Comparison of ENCODE assay signal across 8 cellular contexts in the genomic region with DNA sequence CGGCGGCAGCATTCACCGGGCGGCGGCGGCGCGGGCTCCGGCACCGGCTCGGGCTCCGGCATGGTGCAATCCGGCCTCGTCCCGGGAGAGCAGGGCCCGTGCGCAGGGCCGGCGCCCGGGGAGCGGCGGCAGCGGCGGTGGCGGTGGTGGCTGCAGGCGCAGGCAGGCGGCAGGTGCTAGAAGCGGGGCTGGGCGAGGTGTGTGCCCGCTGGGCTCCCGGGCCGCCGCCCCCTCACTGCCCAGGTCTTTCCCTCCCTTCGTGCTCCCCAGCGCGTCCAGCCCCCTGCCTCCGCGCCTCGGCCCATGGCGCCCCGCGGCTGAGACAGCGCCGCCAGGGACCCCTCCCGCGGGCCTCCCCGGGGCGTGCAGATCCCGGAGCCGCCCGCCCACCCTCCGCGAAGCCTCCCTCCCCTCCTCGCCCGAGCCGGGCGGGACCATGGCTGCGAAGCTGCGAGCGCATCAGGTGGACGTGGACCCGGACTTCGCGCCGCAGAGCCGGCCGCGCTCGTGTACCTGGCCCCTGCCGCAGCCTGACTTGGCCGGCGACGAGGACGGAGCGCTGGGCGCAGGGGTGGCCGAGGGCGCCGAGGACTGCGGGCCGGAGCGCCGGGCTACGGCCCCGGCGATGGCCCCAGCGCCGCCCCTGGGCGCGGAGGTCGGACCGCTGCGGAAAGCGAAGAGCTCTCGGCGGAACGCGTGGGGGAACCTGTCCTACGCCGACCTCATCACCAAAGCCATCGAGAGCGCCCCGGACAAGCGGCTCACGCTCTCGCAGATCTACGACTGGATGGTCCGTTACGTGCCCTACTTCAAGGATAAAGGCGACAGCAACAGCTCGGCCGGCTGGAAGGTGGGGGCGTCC. TPM values are rescaled to one million over a fixed set of nuclear protein-coding genes. Genes with fewer than 3 reads are reported as not detected.
DNase-seq lines count a peak whose midpoint lies in the region; ATAC-seq and TF ChIP-seq lines count a peak whose summit lies in the region.

No MANE protein-coding gene starts in this region.

- H3K9me3 Mint-ChIP-seq in CD8-positive, alpha-beta T cell: no peaks in the 10 kb centered on the region

- intact Hi-C loops in CD8-positive, alpha-beta T cell (cut with DNase I, micrococcal nuclease): loop anchor here (1.0 to 10.0 kb wide), 10 partner anchors 21 to 1453 kb away; a partner anchor contains a TSS
- intact Hi-C loops in spleen (cut with DNase I; ENCODE audit: low total_unique reads): no loop called here

- H3K9me3 ChIP-seq in CD8-positive, alpha-beta T cell (ENCODE audit: low read length): no peaks in the 10 kb centered on the region
- H3K9me3 ChIP-seq in hepatocyte (ENCODE audit: low read depth) (no peaks in the 10 kb centered on the region), spleen (no peaks in the 10 kb centered on the region)

- H3K27ac Mint-ChIP-seq in CD8-positive, alpha-beta T cell: no peak overlapping the region

- H4K20me1 ChIP-seq in hepatocyte (ENCODE audit: insufficient read depth, poor library complexity, severe bottlenecking): no peaks in the 10 kb centered on the region

- no peaks in the 10 kb centered on the region for H3K9me2 ChIP-seq in hepatocyte (replicated peaks; ENCODE audit: insufficient read depth)

- no peaks in the 10 kb centered on the region for H3K36me3 Mint-ChIP-seq in CD8-positive, alpha-beta T cell

- CTCF ChIA-PET in CD8-positive, alpha-beta T cell (lab: Charles Lee): interaction anchor here (0.6 to 2.4 kb wide), 3 partner anchors 57 to 121 kb away, joined by 3 to 8 read pairs (median 3); no protein-coding TSS in a partner anchor

- no peak for TF ChIP-seq CTCF in CD8-positive, alpha-beta T cell (IDR thresholded peaks at IDR 0.05)
- no peak for TF ChIP-seq CTCF in hepatocyte (IDR thresholded peaks at IDR 0.05; ENCODE audit: poor library complexity)
- TF ChIP-seq CTCF in spleen (IDR thresholded peaks at IDR 0.05 in 8 of 11, conservative IDR thresholded peaks at IDR 0.05 in 3 of 11): no peak

- no peaks in the 10 kb centered on the region for H3K79me2 ChIP-seq in hepatocyte

- peak overlapping the region; percentile 52 for H3K4me3 ChIP-seq in CD8-positive, alpha-beta T cell (ENCODE audit: low read depth, low read length)
- peak overlapping the region; percentile 70 for H3K4me3 ChIP-seq in hepatocyte
- peak overlapping the region; percentile 53 to 85 (median 66) for H3K4me3 ChIP-seq in spleen

- 1% methylated on average over 68 of the region's 113 CpGs for WGBS in hepatocyte (ENCODE audit: low lambda C conversion rate, missing lambda C conversion rate)
- 0 to 1% (median 1%) methylated on average over 67 to 113 of the region's 113 CpGs for WGBS in spleen, 5 donors

- ATAC-seq in CD8-positive, alpha-beta T cell: peak; percentile 6
- peak; percentile 29 for ATAC-seq in GM19035 (IDR thresholded peaks at IDR 0.05; ENCODE audit: unreplicated experiment)
- ATAC-seq in HG03432 (IDR thresholded peaks at IDR 0.05; ENCODE audit: unreplicated experiment): peak; percentile 19

- peak overlapping the region; percentile 71 for H3K4me3 Mint-ChIP-seq in CD8-positive, alpha-beta T cell

- H3K27ac ChIP-seq in CD8-positive, alpha-beta T cell (ENCODE audit: low read depth, low read length): no peak overlapping the region
- H3K27ac ChIP-seq in hepatocyte (no peak overlapping the region), spleen (peak overlapping the region in 3 of 8 donors; percentile 66 to 79 (median 67))

- peak overlapping the region; percentile 93 for H3K4me2 ChIP-seq in hepatocyte

- DNase-seq in CD8-positive, alpha-beta T cell: peak in 1 of 7 experiments; percentile 42
- DNase-seq in activated CD4-positive, CD25-positive, alpha-beta regulatory T cell treated with anti-CD3 and anti-CD28 coated beads, Interleukin-2, amount 50 U/mL, for 72 hours: peak; percentile 51
- DNase-seq in hepatocyte (ENCODE audit: low spot score): peak; percentile 69
- DNase-seq in spleen: peak; percentile 90
- no peak for DNase-seq in LoVo (ENCODE audit: low spot score)
- no peak for DNase-seq in globus pallidus (ENCODE audit: low spot score)

- no peaks in the 10 kb centered on the region for H3K36me3 ChIP-seq in CD8-positive, alpha-beta T cell (ENCODE audit: insufficient read depth, low read length)
- H3K36me3 ChIP-seq in hepatocyte (replicated peaks; ENCODE audit: insufficient read depth, low read depth): no peaks in the 10 kb centered on the region
- no peaks in the 10 kb centered on the region for H3K36me3 ChIP-seq in spleen

- POLR2A ChIA-PET in CD8-positive, alpha-beta T cell (lab: Charles Lee): no interaction called here

- peaks cover 11% of the 10 kb centered on the region for H3K27me3 ChIP-seq in CD8-positive, alpha-beta T cell (ENCODE audit: insufficient read depth, low read length)
- H3K27me3 ChIP-seq in hepatocyte (peaks cover 18% of the 10 kb centered on the region), spleen (replicated peaks in 1 of 7) (peaks cover 0 to 80% (median 32%) of the 10 kb centered on the region in 7 donors)

- H2AFZ ChIP-seq in hepatocyte: peak overlapping the region; percentile 45

- TF ChIP-seq POLR2A in spleen (IDR thresholded peaks at IDR 0.05): no peak

- H3K27me3 Mint-ChIP-seq in CD8-positive, alpha-beta T cell (ENCODE audit: low read depth): peaks cover 28% of the 10 kb centered on the region

- H3K4me1 ChIP-seq in CD8-positive, alpha-beta T cell (ENCODE audit: insufficient read depth, low read length): peaks cover 25% of the 10 kb centered on the region
- peaks cover 51% of the 10 kb centered on the region for H3K4me1 ChIP-seq in hepatocyte (ENCODE audit: insufficient read depth)
- H3K4me1 ChIP-seq in spleen: peaks cover 18 to 54% (median 36%) of the 10 kb centered on the region in 6 donors

- H3K4me1 Mint-ChIP-seq in CD8-positive, alpha-beta T cell (ENCODE audit: low read depth): peaks cover 26% of the 10 kb centered on the region

RNA-seq across cellular contexts. Expression of a gene that starts 0.5 kb away (rescaled TPM):
- total RNA-seq in CD8-positive, alpha-beta T cell: 1 to 10 TPM; 1.4 to 1.7 TPM
- total RNA-seq in hepatocyte (0.80 and 1.4 TPM in 2 replicates), spleen (1 to 10 TPM in 2 of 7 donors, under 1 TPM in 4, not detected in 1; 0.26 to 1.6 (median 0.41) TPM)
- polyA plus RNA-seq in hepatocyte (4.2 and 5.0 TPM in 2 replicates), spleen (under 1 TPM; 0.14 to 0.20 (median 0.19) TPM)

Comparison
In these comparisons a context has a peak if more than half of its experiments do, and no peak if none do; other contexts are left out.
1. DNase-seq: peak in activated CD4-positive, CD25-positive, alpha-beta regulatory T cell treated with anti-CD3 and anti-CD28 coated beads, Interleukin-2, amount 50 U/mL, for 72 hours (single experiment), hepatocyte (single experiment) and spleen (single experiment); none in LoVo (single experiment) and globus pallidus (single experiment).
2. Peak in every context shown above with its lines, with median percentiles within 50 percentile points of each other: ATAC-seq and H3K4me3 ChIP-seq.